In genomic region chr2:16755377-16755776, GRCh38 we compare ENCODE assay signal across 22 cellular contexts.
"Had no signal": no experiment of that assay in that cellular context is flagged by ENCODE, and none has a peak within 500 bp of the region (broad histone marks: within the 10 kb centered on the region; RNA-seq: fewer than 3 reads in every experiment).

No MANE protein-coding gene starts in this region.

- H3K27me3 ChIP-seq: brain microvascular endothelial cell, stomach had no signal

- H3K9me3 Mint-ChIP-seq: activated CD4-positive, alpha-beta memory T cell treated with anti-CD3 and anti-CD28 coated beads for 36 hours; activated CD4-positive, alpha-beta T cell treated with anti-CD3 and anti-CD28 coated beads, Interleukin-2, amount 10 ng/mL, durations not matched to agents 24 days and 14 days; activated naive CD4-positive, alpha-beta T cell treated with anti-CD3 and anti-CD28 coated beads, Interleukin-2, amount 10 ng/mL, durations not matched to agents 7 days and 5 days; activated naive CD8-positive, alpha-beta T cell treated with anti-CD3 and anti-CD28 coated beads, Interleukin-2, amount 10 ng/mL, durations not matched to agents 7 days and 5 days; activated T-cell treated with anti-CD3 and anti-CD28 coated beads, Interleukin-2, amount 50 U/mL, for 24 hours; neural crest cell; stimulated activated naive B cell treated with anti-CD40 and anti-IgM and Interleukin-4, amounts not matched to agents 10 μg/mL and 1 μg/mL and 100 μg/mL, for 72 hours had no signal

- H3K36me3 Mint-ChIP-seq: activated CD4-positive, alpha-beta memory T cell treated with anti-CD3 and anti-CD28 coated beads for 36 hours; activated naive CD4-positive, alpha-beta T cell treated with anti-CD3 and anti-CD28 coated beads, Interleukin-2, amount 10 ng/mL, durations not matched to agents 7 days and 5 days; activated naive CD8-positive, alpha-beta T cell treated with anti-CD3 and anti-CD28 coated beads, Interleukin-2, amount 10 ng/mL, durations not matched to agents 7 days and 5 days; naive thymus-derived CD4-positive, alpha-beta T cell; stimulated activated naive B cell treated with anti-CD40 and anti-IgM and Interleukin-4, amounts not matched to agents 10 μg/mL and 1 μg/mL and 100 μg/mL, for 72 hours had no signal

- H3K4me1 Mint-ChIP-seq: activated naive CD4-positive, alpha-beta T cell treated with anti-CD3 and anti-CD28 coated beads, Interleukin-2, amount 10 ng/mL, durations not matched to agents 7 days and 5 days; activated naive CD8-positive, alpha-beta T cell treated with anti-CD3 and anti-CD28 coated beads, Interleukin-2, amount 10 ng/mL, durations not matched to agents 7 days and 5 days; naive thymus-derived CD4-positive, alpha-beta T cell; T-helper 17 cell had no signal

- H3K27ac Mint-ChIP-seq: activated CD4-positive, alpha-beta memory T cell treated with anti-CD3 and anti-CD28 coated beads for 36 hours; activated CD4-positive, alpha-beta T cell treated with anti-CD3 and anti-CD28 coated beads, Interleukin-2, amount 10 ng/mL, durations not matched to agents 24 days and 14 days; activated naive CD4-positive, alpha-beta T cell treated with anti-CD3 and anti-CD28 coated beads, Interleukin-2, amount 10 ng/mL, durations not matched to agents 7 days and 5 days; activated naive CD8-positive, alpha-beta T cell treated with anti-CD3 and anti-CD28 coated beads, Interleukin-2, amount 10 ng/mL, durations not matched to agents 7 days and 5 days; activated T-cell treated with anti-CD3 and anti-CD28 coated beads, Interleukin-2, amount 50 U/mL, for 24 hours; stimulated activated naive B cell treated with anti-CD40 and anti-IgM and Interleukin-4, amounts not matched to agents 10 μg/mL and 1 μg/mL and 100 μg/mL, for 72 hours; T-helper 17 cell had no signal

- DNase-seq: activated CD4-positive, alpha-beta memory T cell treated with anti-CD3 and anti-CD28 coated beads for 36 hours; activated CD4-positive, alpha-beta T cell treated with anti-CD3 and anti-CD28 coated beads, Interleukin-2, amount 10 ng/mL, durations not matched to agents 24 days and 14 days; activated CD4-positive, CD25-positive, alpha-beta regulatory T cell treated with anti-CD3 and anti-CD28 coated beads, Interleukin-2, amount 50 U/mL, for 72 hours; activated CD8-positive, alpha-beta memory T cell treated with anti-CD3 and anti-CD28 coated beads, Interleukin-2, amount 50 U/mL, for 48 hours; activated gamma-delta T cell; activated naive CD4-positive, alpha-beta T cell treated with anti-CD3 and anti-CD28 coated beads, Interleukin-2, amount 10 ng/mL, durations not matched to agents 7 days and 5 days; activated naive CD8-positive, alpha-beta T cell treated with anti-CD3 and anti-CD28 coated beads, Interleukin-2, amount 10 ng/mL, durations not matched to agents 7 days and 5 days; activated T-cell treated with anti-CD3 and anti-CD28 coated beads, Interleukin-2, amount 50 U/mL, for 24 hours; brain microvascular endothelial cell; caudate nucleus; mammary epithelial cell; midbrain; naive thymus-derived CD4-positive, alpha-beta T cell; occipital lobe; stimulated activated CD4-positive, alpha-beta T cell treated with anti-CD3 and anti-CD28 coated beads, Interleukin-1b, Interleukin-23, amount 100 ng/mL, for 48 hours; stimulated activated naive B cell treated with anti-CD40 and anti-IgM and Interleukin-4, amounts not matched to agents 10 μg/mL and 1 μg/mL and 100 μg/mL, for 72 hours; stomach; T-helper 17 cell; T1000; tibial artery had no signal

- H3K27ac ChIP-seq: brain microvascular endothelial cell, stomach, tibial artery had no signal

- H3K36me3 ChIP-seq: brain microvascular endothelial cell, stomach, tibial artery had no signal

- H3K4me3 ChIP-seq: smooth muscle cell, stomach, tibial artery had no signal

- H3K9me3 ChIP-seq: stomach, tibial artery had no signal

- H3K27me3 Mint-ChIP-seq: activated CD4-positive, alpha-beta memory T cell treated with anti-CD3 and anti-CD28 coated beads for 36 hours; activated naive CD8-positive, alpha-beta T cell treated with anti-CD3 and anti-CD28 coated beads, Interleukin-2, amount 10 ng/mL, durations not matched to agents 7 days and 5 days had no signal

- ATAC-seq: naive thymus-derived CD4-positive, alpha-beta T cell; stimulated activated naive B cell treated with anti-CD40 and anti-IgM and Interleukin-4, amounts not matched to agents 10 μg/mL and 1 μg/mL and 100 μg/mL, for 72 hours; T-helper 17 cell had no signal

- H3K4me3 Mint-ChIP-seq: activated CD4-positive, alpha-beta memory T cell treated with anti-CD3 and anti-CD28 coated beads for 36 hours; activated CD4-positive, alpha-beta T cell treated with anti-CD3 and anti-CD28 coated beads, Interleukin-2, amount 10 ng/mL, durations not matched to agents 24 days and 14 days; activated naive CD4-positive, alpha-beta T cell treated with anti-CD3 and anti-CD28 coated beads, Interleukin-2, amount 10 ng/mL, durations not matched to agents 7 days and 5 days; activated naive CD8-positive, alpha-beta T cell treated with anti-CD3 and anti-CD28 coated beads, Interleukin-2, amount 10 ng/mL, durations not matched to agents 7 days and 5 days; activated T-cell treated with anti-CD3 and anti-CD28 coated beads, Interleukin-2, amount 50 U/mL, for 24 hours; naive thymus-derived CD4-positive, alpha-beta T cell; neural crest cell; stimulated activated naive B cell treated with anti-CD40 and anti-IgM and Interleukin-4, amounts not matched to agents 10 μg/mL and 1 μg/mL and 100 μg/mL, for 72 hours; T-helper 17 cell had no signal

- H3K4me1 ChIP-seq: tibial artery had no signal
